ENCODE assay signal across 1 cellular context in genomic region chr17:62627904-62628603, GRCh38.
A peak's percentile ranks its signal among the peaks of the same experiment; 100 is the strongest.
TF ChIP-seq lines count a peak whose summit lies in the region.

No MANE protein-coding gene starts in this region.

TF ChIP-seq in GM12878, 131 proteins besides CTCF, POLR2A, EP300 and RAD21 (continued from another document):
- no peak for TF ChIP-seq MLLT1 (IDR thresholded peaks at IDR 0.05)
- TF ChIP-seq HDAC6 (IDR thresholded peaks at IDR 0.05; ENCODE audit: unreplicated experiment) = peak; percentile 51
- TF ChIP-seq, protein P1, sequence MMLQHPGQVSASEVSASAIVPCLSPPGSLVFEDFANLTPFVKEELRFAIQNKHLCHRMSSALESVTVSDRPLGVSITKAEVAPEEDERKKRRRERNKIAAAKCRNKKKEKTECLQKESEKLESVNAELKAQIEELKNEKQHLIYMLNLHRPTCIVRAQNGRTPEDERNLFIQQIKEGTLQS (IDR thresholded peaks at IDR 0.05; ENCODE audit: borderline replicate concordance, extremely low read depth, low read depth, low read length) = no peak
- no peak for TF ChIP-seq KLF5 (IDR thresholded peaks at IDR 0.05; ENCODE audit: partially characterized antibody)
- no peak for TF ChIP-seq JUND (IDR thresholded peaks at IDR 0.05; ENCODE audit: low read depth, low read length)
- TF ChIP-seq, protein P2, sequence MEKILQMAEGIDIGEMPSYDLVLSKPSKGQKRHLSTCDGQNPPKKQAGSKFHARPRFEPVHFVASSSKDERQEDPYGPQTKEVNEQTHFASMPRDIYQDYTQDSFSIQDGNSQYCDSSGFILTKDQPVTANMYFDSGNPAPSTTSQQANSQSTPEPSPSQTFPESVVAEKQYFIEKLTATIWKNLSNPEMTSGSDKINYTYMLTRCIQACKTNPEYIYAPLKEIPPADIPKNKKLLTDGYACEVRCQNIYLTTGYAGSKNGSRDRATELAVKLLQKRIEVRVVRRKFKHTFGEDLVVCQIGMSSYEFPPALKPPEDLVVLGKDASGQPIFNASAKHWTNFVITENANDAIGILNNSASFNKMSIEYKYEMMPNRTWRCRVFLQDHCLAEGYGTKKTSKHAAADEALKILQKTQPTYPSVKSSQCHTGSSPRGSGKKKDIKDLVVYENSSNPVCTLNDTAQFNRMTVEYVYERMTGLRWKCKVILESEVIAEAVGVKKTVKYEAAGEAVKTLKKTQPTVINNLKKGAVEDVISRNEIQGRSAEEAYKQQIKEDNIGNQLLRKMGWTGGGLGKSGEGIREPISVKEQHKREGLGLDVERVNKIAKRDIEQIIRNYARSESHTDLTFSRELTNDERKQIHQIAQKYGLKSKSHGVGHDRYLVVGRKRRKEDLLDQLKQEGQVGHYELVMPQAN (conservative IDR thresholded peaks at IDR 0.05) = no peak
- TF ChIP-seq EGR1 (IDR thresholded peaks at IDR 0.05; ENCODE audit: borderline replicate concordance in 1 of 2, low read depth in 2 of 2, low read length in 2 of 2) = peak in 1 of 2 experiments; percentile 27; a peak in 1 of 3 replicates
- TF ChIP-seq MEF2B (IDR thresholded peaks at IDR 0.05; ENCODE audit: partially characterized antibody, poor library complexity, severe bottlenecking) = no peak
- TF ChIP-seq BCLAF1 (IDR thresholded peaks at IDR 0.05) = no peak
- no peak for TF ChIP-seq PML (IDR thresholded peaks at IDR 0.05; ENCODE audit: low read length)
- TF ChIP-seq CHD4 (IDR thresholded peaks at IDR 0.05) = no peak
- TF ChIP-seq ATF2 (IDR thresholded peaks at IDR 0.05; ENCODE audit: low read length) = no peak
